ENCODE assay signal across 30 cellular contexts in the genomic region with DNA sequence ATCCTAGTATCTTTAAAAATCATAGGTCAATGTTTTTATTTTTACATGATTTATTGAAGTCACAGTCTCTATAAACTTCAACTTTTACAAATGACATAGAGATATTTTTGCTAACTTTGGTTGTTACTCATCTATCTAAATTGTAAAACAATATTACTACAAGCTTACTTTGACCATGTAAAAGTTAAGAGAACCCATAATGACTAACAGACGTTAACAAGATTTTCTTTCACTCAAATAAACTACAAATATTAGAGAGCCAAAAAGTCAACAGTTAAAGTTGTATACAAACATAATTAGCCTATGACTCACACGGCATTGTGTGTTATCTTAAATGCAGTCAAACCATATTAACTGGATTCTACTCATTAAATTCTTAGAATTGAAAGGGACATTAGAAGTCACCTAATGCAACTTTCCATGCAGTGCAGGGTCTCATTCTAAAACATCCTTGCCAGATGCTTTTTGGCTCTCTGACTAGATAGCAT. TPM values are rescaled to one million over a fixed set of nuclear protein-coding genes. Genes with fewer than 3 reads are reported as not detected.
DNase-seq lines count a peak whose midpoint lies in the region; ATAC-seq, FAIRE-seq and TF ChIP-seq lines count a peak whose summit lies in the region.
"Had no signal": no experiment of that assay in that cellular context is flagged by ENCODE, and none has a peak within 500 bp of the region (broad histone marks: within the 10 kb centered on the region; RNA-seq: fewer than 3 reads in every experiment).

No MANE protein-coding gene starts in this region.

- no peaks in the 10 kb centered on the region for H3K9me2 ChIP-seq in GM23248 (ENCODE audit: insufficient read depth)

- H2AFZ ChIP-seq in GM23248, result no peak overlapping the region

- H3K4me1 ChIP-seq in A549, result peaks cover 4% of the 10 kb centered on the region; the same call in 2 of the 3 replicates
- no peaks in the 10 kb centered on the region for H3K4me1 ChIP-seq in GM23248 (ENCODE audit: insufficient read depth)
- H3K4me1 ChIP-seq in adipocyte (ENCODE audit: control insufficient read depth, insufficient read depth, low read length), result peaks cover 10% of the 10 kb centered on the region
- H3K4me1 ChIP-seq: BLaER1 treated with 17β-estradiol and CSF1 and Interleukin-3, amounts not matched to agents 10 nM and 100 nM; heart left ventricle had no signal

- no peak for ATAC-seq in A549
- no peak for ATAC-seq in activated CD8-positive, alpha-beta memory T cell treated with anti-CD3 and anti-CD28 coated beads, Interleukin-2, amount 10 ng/mL, durations not matched to agents 7 days and 5 days
- ATAC-seq in HG03565 (IDR thresholded peaks at IDR 0.05; ENCODE audit: unreplicated experiment), result no peak
- ATAC-seq: activated T-helper 17 cell treated with anti-CD3 and anti-CD28 coated beads, Interleukin-2, amount 50 U/mL, for 72 hours; heart left ventricle; mucosa of descending colon; natural killer cell treated with Interleukin-12 subunit alpha and Interleukin-12 subunit beta and Interleukin-15 and Interleukin-18, amount 100 ng/mL, for 72 hours; Panc1 had no signal

- CTCF ChIA-PET in A549 (lab: Yijun Ruan, JAX), result no interaction called here
- CTCF ChIA-PET in activated CD8-positive, alpha-beta memory T cell treated with anti-CD3 and anti-CD28 coated beads, Interleukin-2, amount 10 ng/mL, durations not matched to agents 7 days and 5 days (lab: Charles Lee), result no interaction called here

- TF ChIP-seq RAD21 in A549 (conservative IDR thresholded peaks at IDR 0.05 in 1 of 2, IDR thresholded peaks at IDR 0.05 in 1 of 2), result no peak

- TF ChIP-seq CTCF in A549 (IDR thresholded peaks at IDR 0.05), result no peak

- no peaks in the 10 kb centered on the region for H3K79me2 ChIP-seq in GM23248 (ENCODE audit: insufficient read depth)

- no peaks in the 10 kb centered on the region for H4K20me1 ChIP-seq in GM23248 (ENCODE audit: insufficient read depth)
- H4K20me1 ChIP-seq: BLaER1 treated with 17β-estradiol and CSF1 and Interleukin-3, amounts not matched to agents 10 nM and 100 nM had no signal

- peaks cover 35% of the 10 kb centered on the region for H3K36me3 Mint-ChIP-seq in activated CD8-positive, alpha-beta memory T cell treated with anti-CD3 and anti-CD28 coated beads, Interleukin-2, amount 10 ng/mL, durations not matched to agents 7 days and 5 days

- no peaks in the 10 kb centered on the region for H3K9me3 Mint-ChIP-seq in activated CD8-positive, alpha-beta memory T cell treated with anti-CD3 and anti-CD28 coated beads, Interleukin-2, amount 10 ng/mL, durations not matched to agents 7 days and 5 days (ENCODE audit: low read depth)
- H3K9me3 Mint-ChIP-seq: activated B cell treated with CpG ODN at 0.5 μM for 24 hours; activated naive CD4-positive, alpha-beta T cell treated with anti-CD3 and anti-CD28 coated beads, Interleukin-2, amount 50 U/mL, for 24 hours; activated T-helper 17 cell treated with anti-CD3 and anti-CD28 coated beads, Interleukin-2, amount 50 U/mL, for 72 hours; central memory CD8-positive, alpha-beta T cell; natural killer cell treated with Interleukin-12 subunit alpha and Interleukin-12 subunit beta and Interleukin-15 and Interleukin-18, amount 100 ng/mL, for 72 hours; stimulated activated naive CD8-positive, alpha-beta T cell treated with anti-CD3 and anti-CD28 coated beads, Interleukin-15, Interleukin-2, amounts not matched to agents 100 ng/mL and 50 ng/mL, for 24 hours had no signal

- no peak overlapping the region for H3K27ac ChIP-seq in A549
- H3K27ac ChIP-seq in GM23248, result no peak overlapping the region
- H3K27ac ChIP-seq: BLaER1 treated with 17β-estradiol and CSF1 and Interleukin-3, amounts not matched to agents 10 nM and 100 nM; heart left ventricle; HL-60 had no signal

- in situ Hi-C loops in GM23248 (cut with MboI), result no loop called here

- H3K4me2 ChIP-seq in A549 (no peak overlapping the region), GM23248 (ENCODE audit: unreplicated experiment) (no peak overlapping the region)
- H3K4me2 ChIP-seq: BLaER1 treated with 17β-estradiol and CSF1 and Interleukin-3, amounts not matched to agents 10 nM and 100 nM had no signal

- DNase-seq in A549 (ENCODE audit: low read depth in 1 of 2, low spot score in 1 of 2) (no peak), GM23248 (peak; percentile 17), adipocyte (ENCODE audit: low read depth) (peak; percentile 33), fibroblast of peridontal ligament (ENCODE audit: extremely low read depth) (peak; percentile 25), RKO (ENCODE audit: low spot score) (no peak), NCI-H1436 (lab: John Stamatoyannopoulos, UW) (no peak)
- DNase-seq in activated CD8-positive, alpha-beta memory T cell treated with anti-CD3 and anti-CD28 coated beads, Interleukin-2, amount 10 ng/mL, durations not matched to agents 7 days and 5 days, result no peak
- DNase-seq: activated B cell treated with CpG ODN at 0.5 μM for 24 hours; activated CD4-positive, alpha-beta T cell treated with anti-CD3 and anti-CD28 coated beads, Interleukin-2, amount 50 U/mL, for 4 hours; activated CD8-positive, alpha-beta memory T cell treated with anti-CD3 and anti-CD28 coated beads, Interleukin-2, amount 50 U/mL, for 4 hours; COR-L47; dermis blood vessel endothelial cell; DMS79 treated with DMSO at 0.1 percent for 48 hours; heart left ventricle; Kasumi-1; mucosa of descending colon; NCI-H1048; NCI-H2029 treated with DMSO at 0.1 percent for 48 hours; NCI-H526 had no signal

- no peaks in the 10 kb centered on the region for H3K27me3 Mint-ChIP-seq in activated CD8-positive, alpha-beta memory T cell treated with anti-CD3 and anti-CD28 coated beads, Interleukin-2, amount 10 ng/mL, durations not matched to agents 7 days and 5 days
- H3K27me3 Mint-ChIP-seq: activated B cell treated with CpG ODN at 0.5 μM for 24 hours; activated naive CD4-positive, alpha-beta T cell treated with anti-CD3 and anti-CD28 coated beads, Interleukin-2, amount 50 U/mL, for 24 hours; activated T-helper 17 cell treated with anti-CD3 and anti-CD28 coated beads, Interleukin-2, amount 50 U/mL, for 72 hours; central memory CD8-positive, alpha-beta T cell; natural killer cell treated with Interleukin-12 subunit alpha and Interleukin-12 subunit beta and Interleukin-15 and Interleukin-18, amount 100 ng/mL, for 72 hours; stimulated activated naive CD8-positive, alpha-beta T cell treated with anti-CD3 and anti-CD28 coated beads, Interleukin-15, Interleukin-2, amounts not matched to agents 100 ng/mL and 50 ng/mL, for 24 hours had no signal

- H3K9me3 ChIP-seq in A549, result no peaks in the 10 kb centered on the region
- H3K9me3 ChIP-seq in GM23248 (ENCODE audit: low read depth), result no peaks in the 10 kb centered on the region
- no peaks in the 10 kb centered on the region for H3K9me3 ChIP-seq in adipocyte (ENCODE audit: control insufficient read depth, low read length)
- H3K9me3 ChIP-seq: heart left ventricle, mucosa of descending colon had no signal

- TF ChIP-seq EP300 in A549 (IDR thresholded peaks at IDR 0.05), result no peak

- H3K4me3 Mint-ChIP-seq in activated CD8-positive, alpha-beta memory T cell treated with anti-CD3 and anti-CD28 coated beads, Interleukin-2, amount 10 ng/mL, durations not matched to agents 7 days and 5 days, result no peak overlapping the region
- H3K4me3 Mint-ChIP-seq: activated B cell treated with CpG ODN at 0.5 μM for 24 hours; activated naive CD4-positive, alpha-beta T cell treated with anti-CD3 and anti-CD28 coated beads, Interleukin-2, amount 50 U/mL, for 24 hours; activated T-helper 17 cell treated with anti-CD3 and anti-CD28 coated beads, Interleukin-2, amount 50 U/mL, for 72 hours; central memory CD8-positive, alpha-beta T cell; natural killer cell treated with Interleukin-12 subunit alpha and Interleukin-12 subunit beta and Interleukin-15 and Interleukin-18, amount 100 ng/mL, for 72 hours; stimulated activated naive CD8-positive, alpha-beta T cell treated with anti-CD3 and anti-CD28 coated beads, Interleukin-15, Interleukin-2, amounts not matched to agents 100 ng/mL and 50 ng/mL, for 24 hours had no signal

- POLR2A ChIA-PET in A549 (lab: Yijun Ruan, JAX), result no interaction called here

- no peak for TF ChIP-seq POLR2A in A549 (IDR thresholded peaks at IDR 0.05; ENCODE audit: low read length)

- H3K4me3 ChIP-seq in A549 (no peak overlapping the region), GM23248 (no peak overlapping the region), adipocyte (ENCODE audit: low read length) (no peak overlapping the region)
- H3K4me3 ChIP-seq: BLaER1 treated with 17β-estradiol and CSF1 and Interleukin-3, amounts not matched to agents 10 nM and 100 nM; heart left ventricle; lung; mucosa of descending colon had no signal

- H3F3A ChIP-seq in GM23248 (ENCODE audit: insufficient read depth), result no peaks in the 10 kb centered on the region

- H3K4me1 Mint-ChIP-seq in activated CD8-positive, alpha-beta memory T cell treated with anti-CD3 and anti-CD28 coated beads, Interleukin-2, amount 10 ng/mL, durations not matched to agents 7 days and 5 days, result no peaks in the 10 kb centered on the region
- H3K4me1 Mint-ChIP-seq: activated B cell treated with CpG ODN at 0.5 μM for 24 hours; activated naive CD4-positive, alpha-beta T cell treated with anti-CD3 and anti-CD28 coated beads, Interleukin-2, amount 50 U/mL, for 24 hours; activated T-helper 17 cell treated with anti-CD3 and anti-CD28 coated beads, Interleukin-2, amount 50 U/mL, for 72 hours; central memory CD8-positive, alpha-beta T cell had no signal

- WGBS in A549 (ENCODE audit: missing lambda C conversion rate), result 17% methylated on average over 2 of the region's 2 CpGs
- WGBS in GM23248 (ENCODE audit: low coverage in 1 of 2, low lambda C conversion rate in 2 of 2, missing lambda C conversion rate in 2 of 2), 2 experiments, result 32 to 38% methylated on average over 2 of the region's 2 CpGs

- no peak overlapping the region for H3K27ac Mint-ChIP-seq in activated CD8-positive, alpha-beta memory T cell treated with anti-CD3 and anti-CD28 coated beads, Interleukin-2, amount 10 ng/mL, durations not matched to agents 7 days and 5 days
- H3K27ac Mint-ChIP-seq: activated B cell treated with CpG ODN at 0.5 μM for 24 hours; activated naive CD4-positive, alpha-beta T cell treated with anti-CD3 and anti-CD28 coated beads, Interleukin-2, amount 50 U/mL, for 24 hours; activated T-helper 17 cell treated with anti-CD3 and anti-CD28 coated beads, Interleukin-2, amount 50 U/mL, for 72 hours; natural killer cell treated with Interleukin-12 subunit alpha and Interleukin-12 subunit beta and Interleukin-15 and Interleukin-18, amount 100 ng/mL, for 72 hours; stimulated activated naive CD8-positive, alpha-beta T cell treated with anti-CD3 and anti-CD28 coated beads, Interleukin-15, Interleukin-2, amounts not matched to agents 100 ng/mL and 50 ng/mL, for 24 hours had no signal

- H3K27me3 ChIP-seq in GM23248 (replicated peaks; ENCODE audit: insufficient read depth) (no peaks in the 10 kb centered on the region), adipocyte (replicated peaks; ENCODE audit: control insufficient read depth, insufficient read depth, low read length) (no peaks in the 10 kb centered on the region)
- H3K27me3 ChIP-seq: BLaER1 treated with 17β-estradiol and CSF1 and Interleukin-3, amounts not matched to agents 10 nM and 100 nM; heart left ventricle had no signal

- FAIRE-seq in A549 (lab: Jason Lieb, UNC), result no peak
- FAIRE-seq: GM12892 had no signal

- H3K9ac ChIP-seq in GM23248 (no peak overlapping the region), adipocyte (ENCODE audit: low read length) (no peak overlapping the region)
- H3K9ac ChIP-seq: BLaER1 treated with 17β-estradiol and CSF1 and Interleukin-3, amounts not matched to agents 10 nM and 100 nM had no signal

- H3K36me3 ChIP-seq in GM23248 (ENCODE audit: low read depth) (peaks cover 27% of the 10 kb centered on the region), adipocyte (ENCODE audit: control insufficient read depth, insufficient read depth, low read length, severe bottlenecking) (peaks cover 64% of the 10 kb centered on the region)

RNA-seq across cellular contexts. Expression of a gene that starts 42.1 kb away (rescaled TPM):
- polyA plus RNA-seq in A549 (2011; rRNA removed) (not detected in 2 replicates), A549 (2017; fragmentation: RNase III; extraction: RNeasy Plus Mini Kit Qiagen cat#74134 plus additional on column Dnase treatment) (not detected in 3 replicates), GM23248 (2016; fragmentation: Nextera tagmentation; extraction: Ambion mirVana) (not detected in 2 replicates)
- polyA plus RNA-seq in A549 (2012; cell fraction: cytosol; rRNA removed), result not detected in 2 replicates
- polyA plus RNA-seq in A549 (2012; cell fraction: nucleus; rRNA removed), result not detected in 2 replicates
- not detected in 2 replicates for polyA minus RNA-seq in A549 (2011; rRNA and poly(A)+ RNA removed)
- not detected in 2 replicates for total RNA-seq in GM23248 (2014; rRNA removed; shearing (Covaris generic))
- under 1 TPM; 0.35 to 0.79 TPM for total RNA-seq in activated CD8-positive, alpha-beta memory T cell treated with anti-CD3 and anti-CD28 coated beads, Interleukin-2, amount 10 ng/mL, durations not matched to agents 7 days and 5 days
- total RNA-seq: activated B cell treated with CpG ODN at 0.5 μM for 24 hours; dermis blood vessel endothelial cell; natural killer cell treated with Interleukin-12 subunit alpha and Interleukin-12 subunit beta and Interleukin-15 and Interleukin-18, amount 100 ng/mL, for 72 hours had no signal
- polyA plus RNA-seq: heart left ventricle had no signal

RNA-seq across cellular contexts. Expression of a gene that starts 42.9 kb away (rescaled TPM):
- polyA plus RNA-seq in A549 (2011; rRNA removed) (5.4 and 6.8 TPM in 2 replicates), A549 (2017; fragmentation: RNase III; extraction: RNeasy Plus Mini Kit Qiagen cat#74134 plus additional on column Dnase treatment) (2.6 to 3.6 TPM (median 2.9 TPM) in 3 replicates), GM23248 (2016; fragmentation: Nextera tagmentation; extraction: Ambion mirVana) (6.9 and 7.0 TPM in 2 replicates)
- polyA plus RNA-seq in A549 (2012; cell fraction: cytosol; rRNA removed), result 0.41 and 0.51 TPM in 2 replicates
- polyA plus RNA-seq in A549 (2012; cell fraction: nucleus; rRNA removed), result 0.50 and 0.95 TPM in 2 replicates
- 5.7 and 6.7 TPM in 2 replicates for polyA minus RNA-seq in A549 (2011; rRNA and poly(A)+ RNA removed)
- total RNA-seq in GM23248 (2014; rRNA removed; shearing (Covaris generic)), result 14.5 and 28.2 TPM in 2 replicates
- total RNA-seq in activated CD8-positive, alpha-beta memory T cell treated with anti-CD3 and anti-CD28 coated beads, Interleukin-2, amount 10 ng/mL, durations not matched to agents 7 days and 5 days, result 10 to 100 TPM; 13.9 to 15.1 TPM

RNA-seq across cellular contexts. Expression of a gene that starts 43.1 kb away (rescaled TPM):
- polyA plus RNA-seq in A549 (2011; rRNA removed) (13.7 and 23.4 TPM in 2 replicates), A549 (2017; fragmentation: RNase III; extraction: RNeasy Plus Mini Kit Qiagen cat#74134 plus additional on column Dnase treatment) (11.4 to 12.4 TPM (median 12.4 TPM) in 3 replicates), GM23248 (2016; fragmentation: Nextera tagmentation; extraction: Ambion mirVana) (31.1 and 31.5 TPM in 2 replicates)
- 14.1 and 15.8 TPM in 2 replicates for polyA plus RNA-seq in A549 (2012; cell fraction: cytosol; rRNA removed)
- 9.3 and 13.8 TPM in 2 replicates for polyA plus RNA-seq in A549 (2012; cell fraction: nucleus; rRNA removed)
- 24.2 and 24.5 TPM in 2 replicates for polyA minus RNA-seq in A549 (2011; rRNA and poly(A)+ RNA removed)
- total RNA-seq in GM23248 (2014; rRNA removed; shearing (Covaris generic)), result 38.8 and 41.6 TPM in 2 replicates
- total RNA-seq in activated CD8-positive, alpha-beta memory T cell treated with anti-CD3 and anti-CD28 coated beads, Interleukin-2, amount 10 ng/mL, durations not matched to agents 7 days and 5 days, result 10 to 100 TPM; 43.5 to 52.3 TPM

Comparison
In these comparisons a context has a peak if more than half of its experiments do, and no peak if none do; other contexts are left out.
1. DNase-seq: peak in GM23248 (single experiment), adipocyte (single experiment) and fibroblast of peridontal ligament (single experiment); none in A549 (0 of 2), activated CD8-positive, alpha-beta memory T cell treated with anti-CD3 and anti-CD28 coated beads, Interleukin-2, amount 10 ng/mL, durations not matched to agents 7 days and 5 days (single experiment), RKO (single experiment) and NCI-H1436 (single experiment).